In the genomic region with DNA sequence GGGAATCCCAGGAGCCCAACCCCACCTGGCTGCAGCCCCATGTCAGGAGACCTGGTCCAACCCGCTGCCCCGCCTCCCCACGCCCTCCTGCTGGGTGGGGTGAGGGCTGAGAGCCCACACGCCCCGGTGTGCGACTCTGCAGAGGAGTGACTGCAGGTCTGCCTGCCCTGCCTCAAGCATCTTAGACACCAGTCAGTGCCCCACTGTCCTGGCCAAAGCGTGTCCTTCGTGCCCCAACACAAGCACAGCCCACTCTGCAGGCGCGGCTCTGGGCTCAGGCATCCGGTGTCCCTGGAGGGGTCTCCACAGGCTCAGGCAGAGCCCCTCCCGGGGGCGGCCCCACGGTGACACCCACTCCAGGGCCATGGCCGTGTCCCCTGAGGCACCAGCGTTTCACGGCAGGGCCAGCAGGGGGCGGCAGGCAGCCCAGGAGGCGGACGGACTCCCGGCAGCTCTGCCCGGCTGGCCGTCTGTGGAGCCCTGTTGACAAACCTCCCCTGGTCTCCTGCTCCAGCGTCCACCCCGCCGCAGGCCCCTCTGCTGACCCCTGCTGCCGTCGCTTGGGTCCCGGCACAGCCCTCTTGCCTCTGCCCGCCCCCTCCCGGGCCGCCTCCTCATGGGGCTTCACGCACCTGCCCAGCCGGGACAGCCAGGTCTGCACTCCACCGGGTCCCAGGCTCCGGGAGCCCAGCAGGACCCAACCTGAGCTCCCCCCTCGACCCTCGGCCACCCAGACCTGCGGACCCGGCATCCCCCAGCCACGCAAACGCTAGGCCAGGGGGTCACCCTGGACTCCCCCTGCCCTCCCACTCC, we compare ENCODE assay signal across 1 cellular context.
TF ChIP-seq lines count a peak whose summit lies in the region.

No MANE protein-coding gene starts in this region.

TF ChIP-seq in HepG2, 621 proteins besides CTCF, POLR2A, EP300 and RAD21 (continued from another document and continues in another):
- TF ChIP-seq ZNF646 (CRISPR knock-in tag; IDR thresholded peaks at IDR 0.05), result 0 out of 2 replicates have a peak, but pooled peaks have one; percentile 46
- TF ChIP-seq HIVEP1 (CRISPR knock-in tag; IDR thresholded peaks at IDR 0.05), result 0 out of 2 replicates have a peak, but pooled peaks have one; percentile 32
- peak; percentile 55 for TF ChIP-seq SKI (IDR thresholded peaks at IDR 0.05; ENCODE audit: partially characterized antibody)
- TF ChIP-seq ZNF546 (CRISPR knock-in tag; conservative IDR thresholded peaks at IDR 0.05), result 0 out of 2 replicates have a peak, but pooled peaks have one; percentile 48
- TF ChIP-seq, protein P1, sequence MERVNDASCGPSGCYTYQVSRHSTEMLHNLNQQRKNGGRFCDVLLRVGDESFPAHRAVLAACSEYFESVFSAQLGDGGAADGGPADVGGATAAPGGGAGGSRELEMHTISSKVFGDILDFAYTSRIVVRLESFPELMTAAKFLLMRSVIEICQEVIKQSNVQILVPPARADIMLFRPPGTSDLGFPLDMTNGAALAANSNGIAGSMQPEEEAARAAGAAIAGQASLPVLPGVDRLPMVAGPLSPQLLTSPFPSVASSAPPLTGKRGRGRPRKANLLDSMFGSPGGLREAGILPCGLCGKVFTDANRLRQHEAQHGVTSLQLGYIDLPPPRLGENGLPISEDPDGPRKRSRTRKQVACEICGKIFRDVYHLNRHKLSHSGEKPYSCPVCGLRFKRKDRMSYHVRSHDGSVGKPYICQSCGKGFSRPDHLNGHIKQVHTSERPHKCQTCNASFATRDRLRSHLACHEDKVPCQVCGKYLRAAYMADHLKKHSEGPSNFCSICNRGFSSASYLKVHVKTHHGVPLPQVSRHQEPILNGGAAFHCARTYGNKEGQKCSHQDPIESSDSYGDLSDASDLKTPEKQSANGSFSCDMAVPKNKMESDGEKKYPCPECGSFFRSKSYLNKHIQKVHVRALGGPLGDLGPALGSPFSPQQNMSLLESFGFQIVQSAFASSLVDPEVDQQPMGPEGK (CRISPR knock-in tag; IDR thresholded peaks at IDR 0.05), result peak; percentile 92
- TF ChIP-seq NFYC (CRISPR knock-in tag; IDR thresholded peaks at IDR 0.05), result no peak
- TF ChIP-seq, protein P2, sequence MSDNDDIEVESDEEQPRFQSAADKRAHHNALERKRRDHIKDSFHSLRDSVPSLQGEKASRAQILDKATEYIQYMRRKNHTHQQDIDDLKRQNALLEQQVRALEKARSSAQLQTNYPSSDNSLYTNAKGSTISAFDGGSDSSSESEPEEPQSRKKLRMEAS (IDR thresholded peaks at IDR 0.05), result peak; percentile 10; the same call in 1 of the 2 replicates
- no peak for TF ChIP-seq ZNF224 (CRISPR knock-in tag; IDR thresholded peaks at IDR 0.05)
- TF ChIP-seq ZNF180 (CRISPR knock-in tag; IDR thresholded peaks at IDR 0.05; ENCODE audit: borderline replicate concordance, low read depth), result no peak
- peak; percentile 44 for TF ChIP-seq ZNF574 (CRISPR knock-in tag; IDR thresholded peaks at IDR 0.05)
- TF ChIP-seq ZNF768 (CRISPR knock-in tag; IDR thresholded peaks at IDR 0.05), result peak; percentile 51; the same call in 1 of the 2 replicates
- TF ChIP-seq RNF219 (CRISPR knock-in tag; IDR thresholded peaks at IDR 0.05), result no peak
- TF ChIP-seq ASH2L (IDR thresholded peaks at IDR 0.05; ENCODE audit: insufficient read length, low read depth, low read length), result no peak
- 0 out of 2 replicates have a peak, but pooled peaks have one; percentile 7 for TF ChIP-seq BHLHE40 (IDR thresholded peaks at IDR 0.05; ENCODE audit: low read length)
- TF ChIP-seq MBD4 (IDR thresholded peaks at IDR 0.05; ENCODE audit: borderline replicate concordance, low read length), result no peak
- 0 out of 2 replicates have a peak, but pooled peaks have one; percentile 36 for TF ChIP-seq KLF6 (CRISPR knock-in tag; IDR thresholded peaks at IDR 0.05)
- 0 out of 2 replicates have a peak, but pooled peaks have one; percentile 11 for TF ChIP-seq HOXA5 (CRISPR knock-in tag; IDR thresholded peaks at IDR 0.05)
- no peak for TF ChIP-seq ZEB1 (IDR thresholded peaks at IDR 0.05; ENCODE audit: insufficient replicate concordance, low read depth)
- no peak for TF ChIP-seq TRIM24 (CRISPR knock-in tag; IDR thresholded peaks at IDR 0.05)
- TF ChIP-seq EHMT2 (IDR thresholded peaks at IDR 0.05; ENCODE audit: borderline replicate concordance, low read depth, low read length), result no peak
- peak; percentile 88 for TF ChIP-seq ZNF335 (CRISPR knock-in tag; IDR thresholded peaks at IDR 0.05)
- no peak for TF ChIP-seq ZBTB26 (CRISPR knock-in tag; IDR thresholded peaks at IDR 0.05; ENCODE audit: borderline replicate concordance)
- TF ChIP-seq, protein P3, sequence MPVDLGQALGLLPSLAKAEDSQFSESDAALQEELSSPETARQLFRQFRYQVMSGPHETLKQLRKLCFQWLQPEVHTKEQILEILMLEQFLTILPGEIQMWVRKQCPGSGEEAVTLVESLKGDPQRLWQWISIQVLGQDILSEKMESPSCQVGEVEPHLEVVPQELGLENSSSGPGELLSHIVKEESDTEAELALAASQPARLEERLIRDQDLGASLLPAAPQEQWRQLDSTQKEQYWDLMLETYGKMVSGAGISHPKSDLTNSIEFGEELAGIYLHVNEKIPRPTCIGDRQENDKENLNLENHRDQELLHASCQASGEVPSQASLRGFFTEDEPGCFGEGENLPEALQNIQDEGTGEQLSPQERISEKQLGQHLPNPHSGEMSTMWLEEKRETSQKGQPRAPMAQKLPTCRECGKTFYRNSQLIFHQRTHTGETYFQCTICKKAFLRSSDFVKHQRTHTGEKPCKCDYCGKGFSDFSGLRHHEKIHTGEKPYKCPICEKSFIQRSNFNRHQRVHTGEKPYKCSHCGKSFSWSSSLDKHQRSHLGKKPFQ (CRISPR knock-in tag; IDR thresholded peaks at IDR 0.05; ENCODE audit: insufficient replicate concordance), result peak; percentile 14
- TF ChIP-seq MAZ (IDR thresholded peaks at IDR 0.05; ENCODE audit: borderline replicate concordance, low read depth, low read length), result no peak; the same call in 1 of the 2 replicates
- TF ChIP-seq MAZ (CRISPR knock-in tag; IDR thresholded peaks at IDR 0.05; ENCODE audit: low read depth), result 0 out of 2 replicates have a peak, but pooled peaks have one; percentile 50
- no peak for TF ChIP-seq TCF12 (IDR thresholded peaks at IDR 0.05)
- TF ChIP-seq TCF12 (CRISPR knock-in tag; IDR thresholded peaks at IDR 0.05), result 0 out of 2 replicates have a peak, but pooled peaks have one; percentile 22
- TF ChIP-seq TAF1 (CRISPR knock-in tag; IDR thresholded peaks at IDR 0.05), result peak; percentile 33
- 0 out of 2 replicates have a peak, but pooled peaks have one; percentile 51 for TF ChIP-seq ZBTB7B (CRISPR knock-in tag; IDR thresholded peaks at IDR 0.05)
- TF ChIP-seq PHF21A (CRISPR knock-in tag; IDR thresholded peaks at IDR 0.05), result no peak
- 0 out of 2 replicates have a peak, but pooled peaks have one; percentile 20 for TF ChIP-seq SOX5 (CRISPR knock-in tag; IDR thresholded peaks at IDR 0.05; ENCODE audit: borderline replicate concordance)
- peak; percentile 14; the same call in 1 of the 2 replicates for TF ChIP-seq THAP11 (CRISPR knock-in tag; IDR thresholded peaks at IDR 0.05)
- no peak for TF ChIP-seq SUZ12 (IDR thresholded peaks at IDR 0.05; ENCODE audit: low read depth, low read length)
- TF ChIP-seq, protein P4, sequence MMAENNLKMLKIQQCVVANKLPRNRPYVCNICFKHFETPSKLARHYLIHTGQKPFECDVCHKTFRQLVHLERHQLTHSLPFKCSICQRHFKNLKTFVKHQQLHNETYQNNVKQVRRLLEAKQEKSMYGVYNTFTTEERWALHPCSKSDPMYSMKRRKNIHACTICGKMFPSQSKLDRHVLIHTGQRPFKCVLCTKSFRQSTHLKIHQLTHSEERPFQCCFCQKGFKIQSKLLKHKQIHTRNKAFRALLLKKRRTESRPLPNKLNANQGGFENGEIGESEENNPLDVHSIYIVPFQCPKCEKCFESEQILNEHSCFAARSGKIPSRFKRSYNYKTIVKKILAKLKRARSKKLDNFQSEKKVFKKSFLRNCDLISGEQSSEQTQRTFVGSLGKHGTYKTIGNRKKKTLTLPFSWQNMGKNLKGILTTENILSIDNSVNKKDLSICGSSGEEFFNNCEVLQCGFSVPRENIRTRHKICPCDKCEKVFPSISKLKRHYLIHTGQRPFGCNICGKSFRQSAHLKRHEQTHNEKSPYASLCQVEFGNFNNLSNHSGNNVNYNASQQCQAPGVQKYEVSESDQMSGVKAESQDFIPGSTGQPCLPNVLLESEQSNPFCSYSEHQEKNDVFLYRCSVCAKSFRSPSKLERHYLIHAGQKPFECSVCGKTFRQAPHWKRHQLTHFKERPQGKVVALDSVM (CRISPR knock-in tag; IDR thresholded peaks at IDR 0.05), result 0 out of 2 replicates have a peak, but pooled peaks have one; percentile 13
- TF ChIP-seq ZBTB20 (CRISPR knock-in tag; IDR thresholded peaks at IDR 0.05; ENCODE audit: borderline replicate concordance, low read depth), result peak; percentile 57; the same call in 1 of the 2 replicates
- no peak for TF ChIP-seq POLR2G (IDR thresholded peaks at IDR 0.05; ENCODE audit: low read depth, low read length)
- TF ChIP-seq GABPB1 (CRISPR knock-in tag; IDR thresholded peaks at IDR 0.05), result peak; percentile 54; the same call in 1 of the 2 replicates
